16 cellular contexts compared by ENCODE assay signal in genomic region chr10:85187047-85187446, GRCh38.
"Had no signal": no experiment of that assay in that cellular context is flagged by ENCODE, and none has a peak within 500 bp of the region (broad histone marks: within the 10 kb centered on the region; RNA-seq: fewer than 3 reads in every experiment).

No MANE protein-coding gene starts in this region.

- H3K4me1 ChIP-seq: heart left ventricle, left lung, lower lobe of right lung, psoas muscle, sigmoid colon, upper lobe of left lung, uterus had no signal

- H3K27me3 ChIP-seq: heart left ventricle, left lung, sigmoid colon, upper lobe of left lung, uterus had no signal

- FAIRE-seq: frontal cortex had no signal

- H3K36me3 ChIP-seq: heart left ventricle, left lung, lower lobe of right lung, sigmoid colon, upper lobe of left lung, uterus had no signal

- H3K9me3 ChIP-seq: psoas muscle, sigmoid colon, uterus had no signal

- ATAC-seq: heart left ventricle, left lung, lower lobe of right lung, psoas muscle had no signal

- H3K4me3 ChIP-seq: coronary artery, heart left ventricle, left lung, lower lobe of right lung, psoas muscle, sigmoid colon, skin epidermis, upper lobe of left lung, uterus had no signal

- DNase-seq: effector CD8-positive, alpha-beta T cell; heart left ventricle; hypothalamus; kidney glomerular epithelial cell; left lung; lower lobe of right lung; occipital lobe; psoas muscle; sigmoid colon; stimulated activated CD4-positive, alpha-beta T cell treated with anti-CD3 and anti-CD28 coated beads, Interleukin-12 subunit alpha, Interleukin-12 subunit beta, amount 100 ng/mL, for 4 hours; stimulated activated naive CD4-positive, alpha-beta T cell; upper lobe of left lung; uterus had no signal

- H3K27ac ChIP-seq: coronary artery, heart left ventricle, left lung, lower lobe of right lung, psoas muscle, sigmoid colon, skin epidermis, upper lobe of left lung, uterus had no signal
